8 cellular contexts compared by ENCODE assay signal in genomic region chr1:147273409-147274307, GRCh38. TPM values are rescaled to one million over a fixed set of nuclear protein-coding genes. Genes with fewer than 3 reads are reported as not detected.
DNase-seq lines count a peak whose midpoint lies in the region; ATAC-seq, FAIRE-seq and TF ChIP-seq lines count a peak whose summit lies in the region.

No MANE protein-coding gene starts in this region.

- H3K27me3 Mint-ChIP-seq in astrocyte (ENCODE audit: low read depth, unreplicated experiment) = no peaks in the 10 kb centered on the region

- H3K27me3 ChIP-seq in HAP-1 (ENCODE audit: low read depth) (no peaks in the 10 kb centered on the region), astrocyte (ENCODE audit: insufficient read depth, low read length) (no peaks in the 10 kb centered on the region), right atrium auricular region (no peaks in the 10 kb centered on the region), sigmoid colon (no peaks in the 10 kb centered on the region)

- peaks cover 6% of the 10 kb centered on the region for H3K4me1 Mint-ChIP-seq in astrocyte (ENCODE audit: low read depth, unreplicated experiment)

- TF ChIP-seq CTCF in D721Med (IDR thresholded peaks at IDR 0.05; ENCODE audit: insufficient read depth, missing control alignments) = peak; percentile 91
- TF ChIP-seq CTCF in astrocyte (IDR thresholded peaks at IDR 0.05; ENCODE audit: insufficient read depth, low read depth, low read length) = peak; percentile 52
- TF ChIP-seq CTCF in right atrium auricular region (IDR thresholded peaks at IDR 0.05) = peak in 1 of 2 donors; percentile 70
- TF ChIP-seq CTCF in sigmoid colon (IDR thresholded peaks at IDR 0.05) = peak in 3 of 4 experiments; percentile 25 to 46 (median 30)

- FAIRE-seq in D721Med (lab: Jason Lieb, UNC) = peak; percentile 56
- FAIRE-seq in astrocyte (lab: Jason Lieb, UNC) = peak; percentile 74

- no peak for DNase-seq in D721Med (ENCODE audit: insufficient read length, low spot score)
- peak; percentile 42 to 76 for DNase-seq in HAP-1 (ENCODE audit: low spot score in 2 of 2)
- DNase-seq in NCI-H460 (ENCODE audit: extremely low read depth, low read depth) = peak; percentile 61
- DNase-seq in astrocyte (ENCODE audit: low read depth) = peak; percentile 72
- DNase-seq in right atrium auricular region (ENCODE audit: low spot score) = no peak
- no peak for DNase-seq in sigmoid colon

- in situ Hi-C loops in HAP-1 (cut with MboI; ENCODE audit: low sequenced_read_pairs) = loop anchor here (10.0 kb wide), 1 partner anchor 351 kb away; no protein-coding TSS in a partner anchor

- no peaks in the 10 kb centered on the region for H4K20me1 ChIP-seq in astrocyte (ENCODE audit: insufficient read depth, low read length)

- intact Hi-C loops in sigmoid colon (cut with DNase I) = no loop called here

- H3K4me3 ChIP-seq in HAP-1 = no peak overlapping the region
- no peak overlapping the region for H3K4me3 ChIP-seq in astrocyte (ENCODE audit: insufficient read depth, low read depth, low read length)
- H3K4me3 ChIP-seq in right atrium auricular region = no peak overlapping the region
- H3K4me3 ChIP-seq in sigmoid colon = no peak overlapping the region

- no peak for TF ChIP-seq EP300 in sigmoid colon (IDR thresholded peaks at IDR 0.05)

- H2AFZ ChIP-seq in astrocyte (ENCODE audit: low read depth, low read length) = no peak overlapping the region

- H3K4me1 ChIP-seq in HAP-1 (peaks cover 3% of the 10 kb centered on the region), astrocyte (ENCODE audit: insufficient read depth, low read length) (peaks cover 9% of the 10 kb centered on the region), right atrium auricular region (no peaks in the 10 kb centered on the region), sigmoid colon (peaks cover 0 to 5% (median 0%) of the 10 kb centered on the region in 4 donors)

- peaks cover 10% of the 10 kb centered on the region for H3K36me3 Mint-ChIP-seq in astrocyte (ENCODE audit: low read depth, unreplicated experiment)

- no peak overlapping the region for H3K4me3 Mint-ChIP-seq in astrocyte (ENCODE audit: unreplicated experiment)

- H3K4me2 ChIP-seq in astrocyte (ENCODE audit: low read length) = peak overlapping the region; percentile 48

- ATAC-seq in GM18502 (IDR thresholded peaks at IDR 0.05; ENCODE audit: poor library complexity, unreplicated experiment) = no peak
- ATAC-seq in HG03280 (IDR thresholded peaks at IDR 0.05; ENCODE audit: unreplicated experiment) = no peak

- TF ChIP-seq POLR2A in sigmoid colon (IDR thresholded peaks at IDR 0.05) = no peak

- no peaks in the 10 kb centered on the region for H3K79me2 ChIP-seq in astrocyte (ENCODE audit: insufficient read depth, low read length)

- H3K9ac ChIP-seq in astrocyte (ENCODE audit: low read length) = peak overlapping the region; percentile 30

- H3K9me3 ChIP-seq in HAP-1 = no peaks in the 10 kb centered on the region
- no peaks in the 10 kb centered on the region for H3K9me3 ChIP-seq in astrocyte (ENCODE audit: insufficient read depth, low read depth, low read length)
- H3K9me3 ChIP-seq in right atrium auricular region = no peaks in the 10 kb centered on the region
- no peaks in the 10 kb centered on the region for H3K9me3 ChIP-seq in sigmoid colon

- WGBS in sigmoid colon, 2 donors = 39 to 53% methylated on average over 5 of the region's 5 CpGs

- H3K36me3 ChIP-seq in HAP-1 (replicated peaks) (peaks cover 62% of the 10 kb centered on the region), astrocyte (ENCODE audit: insufficient read depth, low read length) (peaks cover 43% of the 10 kb centered on the region), right atrium auricular region (peaks cover 30% of the 10 kb centered on the region), sigmoid colon (peaks cover 0 to 77% (median 12%) of the 10 kb centered on the region in 4 donors)

- no peaks in the 10 kb centered on the region for H3K9me3 Mint-ChIP-seq in astrocyte (ENCODE audit: unreplicated experiment)

- H3K27ac Mint-ChIP-seq in astrocyte (ENCODE audit: unreplicated experiment) = peak overlapping the region; percentile 83

- H3K27ac ChIP-seq in astrocyte (ENCODE audit: low read depth, low read length) (peak overlapping the region; percentile 41), right atrium auricular region (peak overlapping the region; percentile 12 to 53), sigmoid colon (peak overlapping the region in 3 of 4 donors; percentile 11 to 38 (median 16))

RNA-seq across cellular contexts. Expression of gene CHD1L, which starts 31.2 kb away (rescaled TPM):
- total RNA-seq in NCI-H460 (2014; rRNA removed; shearing (Covaris generic)) = 74.1 and 83.3 TPM in 2 replicates
- polyA plus RNA-seq in NCI-H460 (2014; cell fraction: nucleus; rRNA removed) = 99.0 and 131 TPM in 2 replicates
- total RNA-seq in astrocyte (39.8 and 44.2 TPM in 2 replicates), right atrium auricular region (1 to 10 TPM; 5.5 to 7.1 TPM), sigmoid colon (10 to 100 TPM; 19.7 to 27.4 (median 23.6) TPM)
- 10 to 100 TPM; 12.6 to 20.6 (median 18.3) TPM for polyA plus RNA-seq in sigmoid colon

RNA-seq across cellular contexts. Expression of gene FMO5, which starts 48.5 kb away (rescaled TPM):
- total RNA-seq in NCI-H460 (2014; rRNA removed; shearing (Covaris generic)) = 0.07 TPM in 1 of 2 replicates, not detected in the other
- 0.58 TPM in 1 of 2 replicates, not detected in the other for polyA plus RNA-seq in NCI-H460 (2014; cell fraction: nucleus; rRNA removed)
- total RNA-seq in astrocyte = 1.0 and 1.3 TPM in 2 replicates
- total RNA-seq in right atrium auricular region = 1 to 10 TPM in 1 of 2 donors, under 1 TPM in 1; 0.86 to 1.1 TPM
- total RNA-seq in sigmoid colon = 1 to 10 TPM; 1.9 to 7.1 (median 3.2) TPM
- 10 to 100 TPM; 10.2 to 48.8 (median 40.2) TPM for polyA plus RNA-seq in sigmoid colon

Comparison
In these comparisons a context has a peak if more than half of its experiments do, and no peak if none do; other contexts are left out.
1. DNase-seq: peak in HAP-1 (2 of 2), NCI-H460 (single experiment) and astrocyte (single experiment); none in D721Med (single experiment), right atrium auricular region (single experiment) and sigmoid colon (single experiment).
2. Peak in every context shown above with its lines, with median percentiles within 50 percentile points of each other: H3K27ac ChIP-seq.